26 cellular contexts compared by ENCODE assay signal in the genomic region with DNA sequence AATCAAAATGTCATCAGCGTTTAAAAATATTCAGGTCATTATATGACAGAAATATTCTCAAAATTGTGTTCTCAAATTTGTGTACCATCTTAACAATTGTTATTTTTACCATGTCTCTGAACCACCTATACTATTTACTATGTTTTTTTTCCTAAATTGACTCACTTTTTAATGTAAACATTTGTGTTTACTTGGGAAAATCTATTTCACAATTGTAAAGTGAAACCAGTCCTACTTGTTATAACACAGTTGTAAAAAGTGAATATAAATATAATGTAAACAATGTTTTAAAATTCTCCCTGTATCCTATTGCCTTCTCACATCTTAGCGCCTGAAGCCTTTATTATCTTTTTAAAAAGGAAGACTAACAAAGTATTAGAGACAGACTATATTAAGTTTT.
"Had no signal": no experiment of that assay in that cellular context is flagged by ENCODE, and none has a peak within 500 bp of the region (broad histone marks: within the 10 kb centered on the region; RNA-seq: fewer than 3 reads in every experiment).

No MANE protein-coding gene starts in this region.

- H3K36me3 ChIP-seq: esophagus muscularis mucosa, prostate gland, transverse colon had no signal

- H3K27me3 Mint-ChIP-seq: activated naive CD8-positive, alpha-beta T cell had no signal

- H3K27ac ChIP-seq: body of pancreas, coronary artery, esophagus muscularis mucosa, prostate gland, transverse colon had no signal

- H3K4me1 Mint-ChIP-seq: activated CD4-positive, alpha-beta T cell treated with anti-CD3 and anti-CD28 coated beads, Interleukin-2, amount 10 ng/mL, durations not matched to agents 24 days and 14 days had no signal

- H3K9me3 Mint-ChIP-seq: activated CD4-positive, alpha-beta T cell treated with anti-CD3 and anti-CD28 coated beads, Interleukin-2, amount 10 ng/mL, durations not matched to agents 24 days and 14 days; activated T-cell treated with anti-CD3 and anti-CD28 coated beads, Interleukin-2, amount 50 U/mL, for 72 hours; nephron; WTC11 had no signal

- H3K4me1 ChIP-seq: body of pancreas, esophagus muscularis mucosa, prostate gland, transverse colon had no signal

- H3K4me3 ChIP-seq: body of pancreas, coronary artery, esophagus muscularis mucosa, prostate gland, smooth muscle cell, transverse colon had no signal

- H3K9me3 ChIP-seq: body of pancreas, esophagus muscularis mucosa, prostate gland, transverse colon had no signal

- H3K36me3 Mint-ChIP-seq: activated naive CD8-positive, alpha-beta T cell; WTC11 had no signal

- H3K27ac Mint-ChIP-seq: activated CD4-positive, alpha-beta T cell treated with anti-CD3 and anti-CD28 coated beads, Interleukin-2, amount 10 ng/mL, durations not matched to agents 24 days and 14 days; activated CD8-positive, alpha-beta T cell treated with anti-CD3 and anti-CD28 coated beads, Interleukin-2, amount 10 ng/mL, durations not matched to agents 7 days and 5 days; activated naive CD8-positive, alpha-beta T cell; activated T-cell treated with anti-CD3 and anti-CD28 coated beads, Interleukin-2, amount 50 U/mL, for 72 hours; WTC11 had no signal

- H3K4me3 Mint-ChIP-seq: activated CD4-positive, alpha-beta T cell treated with anti-CD3 and anti-CD28 coated beads, Interleukin-2, amount 10 ng/mL, durations not matched to agents 24 days and 14 days; activated CD8-positive, alpha-beta T cell treated with anti-CD3 and anti-CD28 coated beads, Interleukin-2, amount 10 ng/mL, durations not matched to agents 7 days and 5 days; activated naive CD8-positive, alpha-beta T cell; activated T-cell treated with anti-CD3 and anti-CD28 coated beads, Interleukin-2, amount 50 U/mL, for 72 hours; nephron; WTC11 had no signal

- H3K4me2 ChIP-seq: smooth muscle cell had no signal

- ATAC-seq: activated CD8-positive, alpha-beta T cell treated with anti-CD3 and anti-CD28 coated beads, Interleukin-2, amount 10 ng/mL, durations not matched to agents 7 days and 5 days; activated T-cell treated with anti-CD3 and anti-CD28 coated beads, Interleukin-2, amount 50 U/mL, for 72 hours; body of pancreas; left ventricle myocardium superior; right cardiac atrium; WTC11 had no signal

- H3K27me3 ChIP-seq: body of pancreas, esophagus muscularis mucosa, transverse colon had no signal

- DNase-seq: activated CD4-positive, alpha-beta T cell treated with anti-CD3 and anti-CD28 coated beads, Interleukin-2, amount 10 ng/mL, durations not matched to agents 24 days and 14 days; activated CD8-positive, alpha-beta memory T cell treated with anti-CD3 and anti-CD28 coated beads, Interleukin-2, amount 50 U/mL, for 4 hours; activated CD8-positive, alpha-beta T cell treated with anti-CD3 and anti-CD28 coated beads, Interleukin-2, amount 10 ng/mL, durations not matched to agents 7 days and 5 days; activated gamma-delta T cell; activated T-cell treated with anti-CD3 and anti-CD28 coated beads, Interleukin-2, amount 50 U/mL, for 72 hours; amniotic stem cell; body of pancreas; central memory CD4-positive, alpha-beta T cell; foreskin fibroblast; hypothalamus; left ventricle myocardium superior; mesendoderm; nucleus accumbens; right cardiac atrium; stimulated activated CD4-positive, alpha-beta T cell treated with anti-CD3 and anti-CD28 coated beads, Interleukin-4, amount 100 ng/mL, for 4 hours; stimulated activated CD8-positive, alpha-beta memory T cell treated with anti-CD3 and anti-CD28 coated beads, Interleukin-4, amount 100 ng/mL, for 48 hours; stimulated activated naive CD4-positive, alpha-beta T cell treated with Interleukin-2 at 50 U/mL for 16 hours; substantia nigra; transverse colon had no signal
